Comparison of ENCODE assay signal across 20 cellular contexts in genomic region chr17:720706-721539, GRCh38.
"Had no signal": no experiment of that assay in that cellular context is flagged by ENCODE, and none has a peak within 500 bp of the region (broad histone marks: within the 10 kb centered on the region; RNA-seq: fewer than 3 reads in every experiment).

No MANE protein-coding gene starts in this region.

- H3K36me3 ChIP-seq: left ventricle myocardium inferior had no signal

- H3K36me3 Mint-ChIP-seq: activated naive CD4-positive, alpha-beta T cell treated with anti-CD3 and anti-CD28 coated beads, Interleukin-2, amount 50 U/mL, for 72 hours; memory B cell had no signal

- H3K4me1 ChIP-seq: testis had no signal

- H3K27me3 Mint-ChIP-seq: activated B cell treated with CpG ODN at 0.5 μM for 24 hours; effector memory CD8-positive, alpha-beta T cell; memory B cell; stimulated activated naive CD8-positive, alpha-beta T cell treated with anti-CD3 and anti-CD28 coated beads, Interleukin-15, amount 100 ng/mL, for 72 hours had no signal

- H3K4me3 ChIP-seq: left ventricle myocardium inferior, psoas muscle, testis had no signal

- H3K4me1 Mint-ChIP-seq: memory B cell had no signal

- H3K4me3 Mint-ChIP-seq: activated B cell treated with CpG ODN at 0.5 μM for 24 hours; activated CD8-positive, alpha-beta T cell treated with anti-CD3 and anti-CD28 coated beads, Interleukin-2, amount 10 ng/mL, durations not matched to agents 7 days and 5 days; dendritic cell treated with granulocyte-macrophage colony-stimulating factor and Interleukin-4, amounts not matched to agents 40 ng/mL and 50 ng/mL, for 4 days; effector memory CD8-positive, alpha-beta T cell; memory B cell; nephron; stimulated activated naive CD8-positive, alpha-beta T cell treated with anti-CD3 and anti-CD28 coated beads, Interleukin-15, amount 100 ng/mL, for 72 hours had no signal

- H3K27ac ChIP-seq: left ventricle myocardium inferior, psoas muscle, testis had no signal

- H3K9me3 ChIP-seq: left ventricle myocardium inferior, psoas muscle, testis had no signal

- H3K27ac Mint-ChIP-seq: activated B cell treated with CpG ODN at 0.5 μM for 24 hours; activated CD8-positive, alpha-beta T cell treated with anti-CD3 and anti-CD28 coated beads, Interleukin-2, amount 10 ng/mL, durations not matched to agents 7 days and 5 days; activated naive CD4-positive, alpha-beta T cell treated with anti-CD3 and anti-CD28 coated beads, Interleukin-2, amount 50 U/mL, for 72 hours; dendritic cell treated with granulocyte-macrophage colony-stimulating factor and Interleukin-4, amounts not matched to agents 40 ng/mL and 50 ng/mL, for 4 days; effector memory CD8-positive, alpha-beta T cell; memory B cell; nephron; stimulated activated naive CD8-positive, alpha-beta T cell treated with anti-CD3 and anti-CD28 coated beads, Interleukin-15, amount 100 ng/mL, for 72 hours had no signal

- DNase-seq: activated B cell treated with CpG ODN at 0.5 μM for 24 hours; activated CD4-positive, alpha-beta T cell treated with anti-CD3 and anti-CD28 coated beads for 48 hours; activated CD8-positive, alpha-beta memory T cell treated with anti-CD3 and anti-CD28 coated beads, Interleukin-2, amount 50 U/mL, for 4 hours; activated CD8-positive, alpha-beta T cell treated with anti-CD3 and anti-CD28 coated beads, Interleukin-2, amount 10 ng/mL, durations not matched to agents 7 days and 5 days; activated gamma-delta T cell; activated T-cell treated with anti-CD3 and anti-CD28 coated beads, Interleukin-2, amount 50 U/mL, for 48 hours; amygdala; effector memory CD8-positive, alpha-beta T cell; hippocampal formation; left ventricle myocardium inferior; psoas muscle; stimulated activated CD4-positive, alpha-beta T cell treated with anti-CD3 and anti-CD28 coated beads, Interleukin-1b, Interleukin-23, amount 100 ng/mL, for 48 hours; stimulated activated naive CD8-positive, alpha-beta T cell treated with anti-CD3 and anti-CD28 coated beads, Interleukin-15, amount 100 ng/mL, for 72 hours; T-helper 2 cell; testis had no signal

- H3K9me3 Mint-ChIP-seq: activated B cell treated with CpG ODN at 0.5 μM for 24 hours; activated naive CD4-positive, alpha-beta T cell treated with anti-CD3 and anti-CD28 coated beads, Interleukin-2, amount 50 U/mL, for 72 hours; dendritic cell treated with granulocyte-macrophage colony-stimulating factor and Interleukin-4, amounts not matched to agents 40 ng/mL and 50 ng/mL, for 4 days; effector memory CD8-positive, alpha-beta T cell; memory B cell; nephron; stimulated activated naive CD8-positive, alpha-beta T cell treated with anti-CD3 and anti-CD28 coated beads, Interleukin-15, amount 100 ng/mL, for 72 hours had no signal

- ATAC-seq: activated CD8-positive, alpha-beta T cell treated with anti-CD3 and anti-CD28 coated beads, Interleukin-2, amount 10 ng/mL, durations not matched to agents 7 days and 5 days; activated naive CD4-positive, alpha-beta T cell treated with anti-CD3 and anti-CD28 coated beads, Interleukin-2, amount 50 U/mL, for 72 hours; effector memory CD8-positive, alpha-beta T cell; psoas muscle; sciatic nerve; stimulated activated naive CD8-positive, alpha-beta T cell treated with anti-CD3 and anti-CD28 coated beads, Interleukin-15, amount 100 ng/mL, for 72 hours had no signal

- H3K27me3 ChIP-seq: testis had no signal
